In the genomic region with DNA sequence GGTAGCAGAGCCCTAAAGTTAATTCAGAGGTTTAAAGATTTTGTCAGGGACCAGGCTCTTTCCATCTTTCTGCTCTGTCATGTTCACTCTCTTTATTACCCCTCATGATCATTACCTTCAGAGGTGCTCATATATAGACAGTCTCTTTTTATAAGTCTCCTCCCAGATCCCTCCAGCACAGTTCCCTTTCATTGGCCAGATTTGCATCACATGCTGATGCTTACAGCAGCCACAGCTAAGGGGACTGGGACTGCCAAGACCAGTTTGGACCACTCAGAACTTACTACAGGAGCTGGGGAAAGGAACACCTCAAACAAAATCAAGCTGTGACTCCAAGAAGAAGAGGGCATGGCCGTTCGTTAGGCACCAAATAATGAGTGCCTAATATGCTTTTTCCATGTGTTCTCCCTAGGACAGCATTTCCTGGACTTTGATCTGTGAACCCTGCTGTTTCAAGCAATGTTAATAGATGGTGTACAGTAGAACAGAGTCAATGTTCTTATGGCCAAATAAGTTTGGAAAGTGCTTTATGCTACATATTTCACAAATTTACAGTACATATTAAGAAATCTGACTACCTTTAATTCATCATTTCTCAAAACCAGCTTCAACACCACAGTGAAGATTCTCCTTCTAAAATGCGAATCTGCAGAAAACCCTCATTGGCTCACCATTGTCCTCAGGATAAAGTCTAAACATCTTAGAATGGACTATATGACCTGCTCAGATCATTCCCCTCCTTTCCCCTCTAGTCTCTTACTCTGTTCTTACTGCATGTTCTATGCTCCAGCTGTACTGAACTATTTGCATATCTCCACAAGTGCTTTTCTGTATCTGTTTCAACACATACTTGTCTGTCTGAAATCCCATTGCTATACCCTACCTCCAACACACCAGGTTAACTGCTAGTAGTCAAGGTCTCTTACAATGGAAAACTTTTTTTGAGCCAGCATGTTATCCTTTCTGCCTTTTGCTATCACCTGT, we compare ENCODE assay signal across 28 cellular contexts. TPM values are rescaled to one million over a fixed set of nuclear protein-coding genes. Genes with fewer than 3 reads are reported as not detected.
DNase-seq lines count a peak whose midpoint lies in the region; ATAC-seq and TF ChIP-seq lines count a peak whose summit lies in the region.
"Had no signal": no experiment of that assay in that cellular context is flagged by ENCODE, and none has a peak within 500 bp of the region (broad histone marks: within the 10 kb centered on the region; RNA-seq: fewer than 3 reads in every experiment).

No MANE protein-coding gene starts in this region.

- H3K27ac Mint-ChIP-seq in naive thymus-derived CD8-positive, alpha-beta T cell = peak overlapping the region in 9 of 10 donors; percentile 6 to 82 (median 49)
- H3K27ac Mint-ChIP-seq: activated B cell treated with CpG ODN at 0.5 μM for 24 hours; activated CD4-positive, alpha-beta memory T cell treated with anti-CD3 and anti-CD28 coated beads, Interleukin-2, amount 10 ng/mL, durations not matched to agents 7 days and 5 days had no signal

- TF ChIP-seq POLR2A in upper lobe of left lung (IDR thresholded peaks at IDR 0.05) = no peak

- no peak for TF ChIP-seq CTCF in upper lobe of left lung (IDR thresholded peaks at IDR 0.05)

- ATAC-seq in GM18907 (IDR thresholded peaks at IDR 0.05; ENCODE audit: unreplicated experiment) = peak; percentile 70
- ATAC-seq in HG02623 (IDR thresholded peaks at IDR 0.05; ENCODE audit: unreplicated experiment) = peak; percentile 83
- peak in 1 of 2 donors; percentile 25 for ATAC-seq in naive thymus-derived CD8-positive, alpha-beta T cell
- ATAC-seq in upper lobe of left lung (ENCODE audit: low FRiP score in 2 of 2) = no peak
- ATAC-seq: body of pancreas, esophagus mucosa, gastroesophageal sphincter, K562 had no signal

- no peaks in the 10 kb centered on the region for H3K36me3 ChIP-seq in upper lobe of left lung
- H3K36me3 ChIP-seq: gastroesophageal sphincter, stomach, transverse colon had no signal

- no peaks in the 10 kb centered on the region for H3K4me1 ChIP-seq in upper lobe of left lung
- H3K4me1 ChIP-seq: body of pancreas, stomach, transverse colon had no signal

- H3K4me1 Mint-ChIP-seq in naive thymus-derived CD8-positive, alpha-beta T cell = peaks cover 0 to 26% (median 16%) of the 10 kb centered on the region in 4 donors
- H3K4me1 Mint-ChIP-seq: activated B cell treated with CpG ODN at 0.5 μM for 24 hours had no signal

- peaks cover 0 to 4% (median 0%) of the 10 kb centered on the region in 9 donors for H3K9me3 Mint-ChIP-seq in naive thymus-derived CD8-positive, alpha-beta T cell
- H3K9me3 Mint-ChIP-seq: activated B cell treated with CpG ODN at 0.5 μM for 24 hours; activated CD4-positive, alpha-beta memory T cell treated with anti-CD3 and anti-CD28 coated beads, Interleukin-2, amount 10 ng/mL, durations not matched to agents 7 days and 5 days had no signal

- WGBS in upper lobe of left lung, 2 donors = 83 to 85% methylated on average over 3 of the region's 3 CpGs

- POLR2A ChIA-PET in naive thymus-derived CD8-positive, alpha-beta T cell (lab: Charles Lee) = interaction anchor here (0.7 to 1.1 kb wide), 2 partner anchors 27 to 43 kb away, joined by 3 to 4 read pairs; no protein-coding TSS in a partner anchor

- H3K27me3 Mint-ChIP-seq in naive thymus-derived CD8-positive, alpha-beta T cell = no peaks in the 10 kb centered on the region
- H3K27me3 Mint-ChIP-seq: activated B cell treated with CpG ODN at 0.5 μM for 24 hours; activated CD4-positive, alpha-beta memory T cell treated with anti-CD3 and anti-CD28 coated beads, Interleukin-2, amount 10 ng/mL, durations not matched to agents 7 days and 5 days had no signal

- H3K27me3 ChIP-seq in upper lobe of left lung = no peaks in the 10 kb centered on the region
- H3K27me3 ChIP-seq: body of pancreas, gastroesophageal sphincter, stomach, transverse colon had no signal

- peak; percentile 18 for DNase-seq in NCI-H69 (lab: John Stamatoyannopoulos, UW)
- DNase-seq in naive thymus-derived CD8-positive, alpha-beta T cell = no peak
- no peak for DNase-seq in upper lobe of left lung
- DNase-seq in NCI-H226 = no peak
- DNase-seq in DMS 273 (lab: John Stamatoyannopoulos, UW; ENCODE audit: unreplicated experiment) = no peak
- DNase-seq: activated B cell treated with CpG ODN at 0.5 μM for 24 hours; activated CD4-positive, alpha-beta memory T cell treated with anti-CD3 and anti-CD28 coated beads, Interleukin-2, amount 10 ng/mL, durations not matched to agents 7 days and 5 days; activated T-cell treated with anti-CD3 and anti-CD28 coated beads, Interleukin-2, amount 50 U/mL, for 1 hour; body of pancreas; COR-L47; effector memory CD4-positive, alpha-beta T cell; H7; kidney; NCI-H1694; NCI-H446; stimulated activated CD4-positive, alpha-beta T cell treated with anti-CD3 and anti-CD28 coated beads, Interleukin-12 subunit alpha, Interleukin-12 subunit beta, amount 100 ng/mL, for 4 hours; stomach; transverse colon had no signal

- no peaks in the 10 kb centered on the region for H3K9me3 ChIP-seq in upper lobe of left lung
- H3K9me3 ChIP-seq: body of pancreas, gastroesophageal sphincter, stomach, transverse colon had no signal

- no peak for TF ChIP-seq EP300 in upper lobe of left lung (IDR thresholded peaks at IDR 0.05)

- no peak overlapping the region for H3K4me3 Mint-ChIP-seq in naive thymus-derived CD8-positive, alpha-beta T cell
- H3K4me3 Mint-ChIP-seq: activated B cell treated with CpG ODN at 0.5 μM for 24 hours; activated CD4-positive, alpha-beta memory T cell treated with anti-CD3 and anti-CD28 coated beads, Interleukin-2, amount 10 ng/mL, durations not matched to agents 7 days and 5 days had no signal

- H3K36me3 Mint-ChIP-seq in naive thymus-derived CD8-positive, alpha-beta T cell = peaks cover 0 to 2% (median 2%) of the 10 kb centered on the region in 3 donors

- no peak overlapping the region for H3K4me3 ChIP-seq in upper lobe of left lung
- H3K4me3 ChIP-seq: body of pancreas, gastroesophageal sphincter, K562, SK-N-MC, stomach, transverse colon had no signal

- H3K27ac ChIP-seq in upper lobe of left lung = no peak overlapping the region
- H3K27ac ChIP-seq: body of pancreas, gastroesophageal sphincter, SK-N-MC, stomach, transverse colon had no signal

RNA-seq across cellular contexts. Expression of a gene that starts 3.4 kb away (rescaled TPM):
- total RNA-seq in naive thymus-derived CD8-positive, alpha-beta T cell = not detected
- 1 to 10 TPM in 2 of 3 donors, under 1 TPM in 1; 0.76 to 1.8 (median 1.1) TPM for polyA plus RNA-seq in naive thymus-derived CD8-positive, alpha-beta T cell
- total RNA-seq in upper lobe of left lung = not detected
- total RNA-seq: activated B cell treated with CpG ODN at 0.5 μM for 24 hours; activated CD4-positive, alpha-beta memory T cell treated with anti-CD3 and anti-CD28 coated beads, Interleukin-2, amount 10 ng/mL, durations not matched to agents 7 days and 5 days; body of pancreas; esophagus mucosa; gastroesophageal sphincter; kidney; lung microvascular endothelial cell; omental fat pad; RPMI7951; T-helper 2 cell treated with Interferon-gamma antibody and Interleukin-4, amounts not matched to agents 100 ng/mL and 5 ng/mL, for 36 hours had no signal

Comparison
In these comparisons a context has a peak if more than half of its experiments do, and no peak if none do; other contexts are left out.
1. ATAC-seq: peak in GM18907 (single experiment) and HG02623 (single experiment); none in upper lobe of left lung (0 of 2).